1 cellular context compared by ENCODE assay signal in the genomic region with DNA sequence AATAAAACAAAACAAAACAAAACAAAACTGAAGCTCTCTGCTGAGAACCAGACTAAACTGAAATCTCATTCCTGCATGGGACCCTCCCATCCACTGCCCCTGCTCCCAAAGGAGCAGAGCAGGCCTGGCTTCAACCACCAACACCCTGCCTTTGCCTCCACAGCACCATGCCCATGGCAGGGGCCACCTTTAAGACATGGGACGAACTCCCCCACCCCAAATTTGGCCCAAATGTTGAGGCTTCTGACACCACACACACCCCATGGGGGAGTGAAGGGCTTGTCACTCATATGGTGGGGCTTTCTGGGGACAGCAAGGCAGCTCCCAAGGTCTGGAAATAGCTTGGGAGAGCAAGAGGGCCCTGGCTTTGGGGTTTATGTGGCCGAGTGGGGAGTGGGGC.
TF ChIP-seq lines count a peak whose summit lies in the region.

No MANE protein-coding gene starts in this region.

TF ChIP-seq in H1, 55 proteins besides CTCF, POLR2A, EP300 and RAD21 (continued from another document):
- TF ChIP-seq RFX5 (IDR thresholded peaks at IDR 0.05; ENCODE audit: borderline replicate concordance, low read depth, low read length), result no peak
- no peak for TF ChIP-seq ASH2L (IDR thresholded peaks at IDR 0.05; ENCODE audit: low read length)
- TF ChIP-seq TEAD4 (IDR thresholded peaks at IDR 0.05; ENCODE audit: low read depth, low read length), result no peak
- no peak for TF ChIP-seq CHD1 (IDR thresholded peaks at IDR 0.05; ENCODE audit: low read depth, low read length)
- TF ChIP-seq POU5F1 (IDR thresholded peaks at IDR 0.05; ENCODE audit: low read depth, low read length), result no peak
- no peak for TF ChIP-seq SIN3A (conservative IDR thresholded peaks at IDR 0.05 in 1 of 2, IDR thresholded peaks at IDR 0.05 in 1 of 2; ENCODE audit: low read depth in 1 of 2, low read length in 2 of 2)
TF ChIP-seq in H1: peak in this region for 0.
